ENCODE assay signal across 16 cellular contexts in the genomic region with DNA sequence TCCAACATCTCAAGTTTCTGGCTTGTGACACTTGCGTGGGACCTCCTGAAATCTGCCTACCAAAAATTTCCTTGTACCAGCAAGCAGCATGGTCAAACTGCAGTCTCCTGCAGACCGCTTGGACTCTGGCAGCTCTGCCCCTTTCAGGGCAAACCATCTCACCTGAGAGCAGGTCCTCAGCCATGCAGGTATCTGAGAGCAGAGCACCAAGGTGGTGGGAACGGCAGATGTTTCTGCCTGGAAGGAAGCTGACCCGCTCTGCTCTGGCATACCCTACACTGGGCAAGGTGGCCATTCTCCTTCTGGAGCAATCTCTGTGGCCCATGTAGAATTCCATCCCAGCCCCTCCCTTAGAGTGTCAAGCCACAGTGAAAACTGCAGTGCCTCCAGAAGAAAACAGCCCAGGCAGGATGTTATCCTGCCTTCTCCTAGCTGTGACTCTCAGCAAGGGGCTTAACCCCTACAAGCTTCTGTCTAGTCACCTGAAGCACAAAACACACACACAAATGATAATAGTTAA.
"Had no signal": no experiment of that assay in that cellular context is flagged by ENCODE, and none has a peak within 500 bp of the region (broad histone marks: within the 10 kb centered on the region; RNA-seq: fewer than 3 reads in every experiment).

No MANE protein-coding gene starts in this region.

- H3K9me3 ChIP-seq: upper lobe of right lung had no signal

- H3K4me1 Mint-ChIP-seq: activated naive CD4-positive, alpha-beta T cell treated with anti-CD3 and anti-CD28 coated beads, Interleukin-2, amount 10 ng/mL, durations not matched to agents 7 days and 5 days had no signal

- H3K27me3 ChIP-seq: upper lobe of right lung had no signal

- ATAC-seq: activated CD8-positive, alpha-beta T cell treated with anti-CD3 and anti-CD28 coated beads, Interleukin-2, amount 10 ng/mL, durations not matched to agents 7 days and 5 days; esophagus mucosa; left colon; stimulated activated naive B cell treated with anti-CD40 and anti-IgM and Interleukin-4, amounts not matched to agents 10 μg/mL and 1 μg/mL and 100 μg/mL, for 72 hours had no signal

- H3K9ac ChIP-seq: parathyroid adenoma had no signal

- H2AFZ ChIP-seq: parathyroid adenoma had no signal

- H3K27ac Mint-ChIP-seq: activated CD8-positive, alpha-beta T cell treated with anti-CD3 and anti-CD28 coated beads, Interleukin-2, amount 10 ng/mL, durations not matched to agents 7 days and 5 days; activated naive CD4-positive, alpha-beta T cell treated with anti-CD3 and anti-CD28 coated beads, Interleukin-2, amount 10 ng/mL, durations not matched to agents 7 days and 5 days; activated T-helper 2 cell treated with anti-CD3 and anti-CD28 coated beads, Interferon-gamma antibody, Interleukin-2, Interleukin-4, amounts not matched to agents 10 μg/mL and 5 μg/mL and 100 μg/mL, durations not matched to agents 14 hours and 24 hours and 36 hours; stimulated activated naive B cell treated with anti-CD40 and anti-IgM and Interleukin-4, amounts not matched to agents 10 μg/mL and 1 μg/mL and 100 μg/mL, for 72 hours; T-helper 1 cell treated with Interleukin-12 subunit alpha and Interleukin-12 subunit beta and Interleukin-4 antibody, amounts not matched to agents 30 μg/mL and 1 μg/mL, for 36 hours had no signal

- DNase-seq: activated CD4-positive, alpha-beta T cell treated with anti-CD3 and anti-CD28 coated beads for 48 hours; activated CD8-positive, alpha-beta T cell treated with anti-CD3 and anti-CD28 coated beads, Interleukin-2, amount 10 ng/mL, durations not matched to agents 7 days and 5 days; activated naive CD4-positive, alpha-beta T cell treated with anti-CD3 and anti-CD28 coated beads, Interleukin-2, amount 10 ng/mL, durations not matched to agents 7 days and 5 days; caudate nucleus; dermis blood vessel endothelial cell; left colon; right cardiac atrium; stimulated activated CD4-positive, alpha-beta T cell treated with anti-CD3 and anti-CD28 coated beads, Interleukin-2, amount 100 ng/mL, for 24 hours; stimulated activated naive B cell treated with anti-CD40 and anti-IgM and Interleukin-4, amounts not matched to agents 10 μg/mL and 1 μg/mL and 100 μg/mL, for 72 hours; upper lobe of right lung had no signal

- H3K27me3 Mint-ChIP-seq: activated naive CD4-positive, alpha-beta T cell treated with anti-CD3 and anti-CD28 coated beads, Interleukin-2, amount 10 ng/mL, durations not matched to agents 7 days and 5 days; stimulated activated naive B cell treated with anti-CD40 and anti-IgM and Interleukin-4, amounts not matched to agents 10 μg/mL and 1 μg/mL and 100 μg/mL, for 72 hours had no signal

- H3K4me3 Mint-ChIP-seq: activated CD8-positive, alpha-beta T cell treated with anti-CD3 and anti-CD28 coated beads, Interleukin-2, amount 10 ng/mL, durations not matched to agents 7 days and 5 days; activated naive CD4-positive, alpha-beta T cell treated with anti-CD3 and anti-CD28 coated beads, Interleukin-2, amount 10 ng/mL, durations not matched to agents 7 days and 5 days; neural crest cell; stimulated activated naive B cell treated with anti-CD40 and anti-IgM and Interleukin-4, amounts not matched to agents 10 μg/mL and 1 μg/mL and 100 μg/mL, for 72 hours; T-helper 1 cell treated with Interleukin-12 subunit alpha and Interleukin-12 subunit beta and Interleukin-4 antibody, amounts not matched to agents 30 μg/mL and 1 μg/mL, for 36 hours had no signal

- H3K27ac ChIP-seq: parathyroid adenoma, upper lobe of right lung had no signal

- H3K4me3 ChIP-seq: lung, upper lobe of right lung had no signal

- H3K4me1 ChIP-seq: parathyroid adenoma, upper lobe of right lung had no signal
